ENCODE assay signal across 7 cellular contexts in genomic region chr1:146144465-146144864, GRCh38. TPM values are rescaled to one million over a fixed set of nuclear protein-coding genes. Genes with fewer than 3 reads are reported as not detected.
DNase-seq lines count a peak whose midpoint lies in the region; ATAC-seq and TF ChIP-seq lines count a peak whose summit lies in the region.
"Not testable (repeated sequence)": the region's sequence is repeated elsewhere in the genome, so short reads cannot be mapped to it uniquely, and the experiment has no call there.

NBPF10 (minus strand) TSS chr1:146144804; CDS start chr1:146144769, 35 bp downstream.

- ATAC-seq in CD8-positive, alpha-beta T cell; right cardiac atrium: not testable (repeated sequence)

- intact Hi-C loops in CD8-positive, alpha-beta T cell (cut with DNase I, micrococcal nuclease); activated CD4-positive, alpha-beta memory T cell treated with anti-CD3 and anti-CD28 coated beads for 36 hours (cut with micrococcal nuclease); right cardiac atrium (cut with DNase I): not testable (repeated sequence)

- DNase-seq in CD8-positive, alpha-beta T cell, result peak in 1 of 7 experiments; percentile 0
- DNase-seq in HFFc6 (peak; percentile 26), right cardiac atrium (peak in 2 of 3 donors; percentile 10 to 22)
- peak; percentile 27 for DNase-seq in activated CD4-positive, alpha-beta memory T cell treated with anti-CD3 and anti-CD28 coated beads for 36 hours
- peak; percentile 19 for DNase-seq in activated naive CD4-positive, alpha-beta T cell treated with anti-CD3 and anti-CD28 coated beads, Interleukin-2, amount 10 ng/mL, durations not matched to agents 7 days and 5 days
- DNase-seq in neural crest cell (ENCODE audit: low read depth, low spot score); smooth muscle cell (lab: John Stamatoyannopoulos, UW; ENCODE audit: unreplicated experiment): not testable (repeated sequence)

- not testable (repeated sequence) for H3K36me3 Mint-ChIP-seq in CD8-positive, alpha-beta T cell; HFFc6 (ENCODE audit: low read depth); activated CD4-positive, alpha-beta memory T cell treated with anti-CD3 and anti-CD28 coated beads for 36 hours; activated naive CD4-positive, alpha-beta T cell treated with anti-CD3 and anti-CD28 coated beads, Interleukin-2, amount 10 ng/mL, durations not matched to agents 7 days and 5 days; neural crest cell (ENCODE audit: low read depth)

- H3K27ac Mint-ChIP-seq in CD8-positive, alpha-beta T cell; HFFc6; activated CD4-positive, alpha-beta memory T cell treated with anti-CD3 and anti-CD28 coated beads for 36 hours; activated naive CD4-positive, alpha-beta T cell treated with anti-CD3 and anti-CD28 coated beads, Interleukin-2, amount 10 ng/mL, durations not matched to agents 7 days and 5 days; neural crest cell (ENCODE audit: unreplicated experiment): not testable (repeated sequence)

- H4K20me1 ChIP-seq in smooth muscle cell (ENCODE audit: low read depth), result not testable (repeated sequence)

- H3K9me3 Mint-ChIP-seq in CD8-positive, alpha-beta T cell; HFFc6; activated CD4-positive, alpha-beta memory T cell treated with anti-CD3 and anti-CD28 coated beads for 36 hours; activated naive CD4-positive, alpha-beta T cell treated with anti-CD3 and anti-CD28 coated beads, Interleukin-2, amount 10 ng/mL, durations not matched to agents 7 days and 5 days; neural crest cell: not testable (repeated sequence)

- H3K4me2 ChIP-seq in smooth muscle cell, result not testable (repeated sequence)

- H3K36me3 ChIP-seq in CD8-positive, alpha-beta T cell (ENCODE audit: insufficient read depth, low read length); smooth muscle cell (ENCODE audit: low read depth): not testable (repeated sequence)

- CTCF ChIA-PET in CD8-positive, alpha-beta T cell (lab: Charles Lee); activated CD4-positive, alpha-beta memory T cell treated with anti-CD3 and anti-CD28 coated beads for 36 hours (lab: Charles Lee); activated naive CD4-positive, alpha-beta T cell treated with anti-CD3 and anti-CD28 coated beads, Interleukin-2, amount 10 ng/mL, durations not matched to agents 7 days and 5 days (lab: Charles Lee): not testable (repeated sequence)

- H2AFZ ChIP-seq in smooth muscle cell (ENCODE audit: low read depth), result not testable (repeated sequence)

- H3K4me1 Mint-ChIP-seq in CD8-positive, alpha-beta T cell (ENCODE audit: low read depth); HFFc6 (ENCODE audit: low read depth); activated CD4-positive, alpha-beta memory T cell treated with anti-CD3 and anti-CD28 coated beads for 36 hours (ENCODE audit: low read depth); activated naive CD4-positive, alpha-beta T cell treated with anti-CD3 and anti-CD28 coated beads, Interleukin-2, amount 10 ng/mL, durations not matched to agents 7 days and 5 days; neural crest cell: not testable (repeated sequence)

- H3K27me3 Mint-ChIP-seq in CD8-positive, alpha-beta T cell (ENCODE audit: low read depth); HFFc6 (ENCODE audit: insufficient read depth); activated CD4-positive, alpha-beta memory T cell treated with anti-CD3 and anti-CD28 coated beads for 36 hours; activated naive CD4-positive, alpha-beta T cell treated with anti-CD3 and anti-CD28 coated beads, Interleukin-2, amount 10 ng/mL, durations not matched to agents 7 days and 5 days; neural crest cell (ENCODE audit: low read depth): not testable (repeated sequence)

- H3K27ac ChIP-seq in CD8-positive, alpha-beta T cell (ENCODE audit: low read depth, low read length); right cardiac atrium (ENCODE audit: low read length); smooth muscle cell (ENCODE audit: low read depth): not testable (repeated sequence)

- H3K4me3 ChIP-seq in CD8-positive, alpha-beta T cell (ENCODE audit: low read depth, low read length); right cardiac atrium (ENCODE audit: low read length); smooth muscle cell: not testable (repeated sequence)

- peak; percentile 35 for TF ChIP-seq CTCF in CD8-positive, alpha-beta T cell (IDR thresholded peaks at IDR 0.05)
- TF ChIP-seq CTCF in HFFc6 (IDR thresholded peaks at IDR 0.05) (peak; percentile 63), neural crest cell (conservative IDR thresholded peaks at IDR 0.05) (peak; percentile 34), smooth muscle cell (IDR thresholded peaks at IDR 0.05; ENCODE audit: borderline replicate concordance, insufficient read depth, poor library complexity, severe bottlenecking) (peak; percentile 30)

- H3K79me2 ChIP-seq in smooth muscle cell (ENCODE audit: low read depth), result not testable (repeated sequence)

- POLR2A ChIA-PET in CD8-positive, alpha-beta T cell (lab: Charles Lee); activated CD4-positive, alpha-beta memory T cell treated with anti-CD3 and anti-CD28 coated beads for 36 hours (lab: Charles Lee): not testable (repeated sequence)

- H3F3A ChIP-seq in smooth muscle cell (ENCODE audit: low read depth), result not testable (repeated sequence)

- not testable (repeated sequence) for H3K9ac ChIP-seq in smooth muscle cell (ENCODE audit: low read depth)

- no CpG with 5 or more reads among the region's 7 CpGs for WGBS in right cardiac atrium
- no CpG with 5 or more reads among the region's 7 CpGs for WGBS in smooth muscle cell (ENCODE audit: low lambda C conversion rate)

- not testable (repeated sequence) for H3K4me1 ChIP-seq in CD8-positive, alpha-beta T cell (ENCODE audit: insufficient read depth, low read length); right cardiac atrium (ENCODE audit: control insufficient read depth, insufficient read depth, low read length); smooth muscle cell (ENCODE audit: low read depth)

- H3K27me3 ChIP-seq in CD8-positive, alpha-beta T cell (ENCODE audit: insufficient read depth, low read length); right cardiac atrium (ENCODE audit: control insufficient read depth, insufficient read depth); smooth muscle cell (ENCODE audit: low read depth): not testable (repeated sequence)

- not testable (repeated sequence) for H3K4me3 Mint-ChIP-seq in CD8-positive, alpha-beta T cell; HFFc6; activated CD4-positive, alpha-beta memory T cell treated with anti-CD3 and anti-CD28 coated beads for 36 hours; activated naive CD4-positive, alpha-beta T cell treated with anti-CD3 and anti-CD28 coated beads, Interleukin-2, amount 10 ng/mL, durations not matched to agents 7 days and 5 days; neural crest cell

- H3K9me3 ChIP-seq in CD8-positive, alpha-beta T cell (ENCODE audit: low read length); right cardiac atrium (ENCODE audit: control insufficient read depth, low read length); smooth muscle cell (replicated peaks; ENCODE audit: low read depth): not testable (repeated sequence)

RNA-seq across cellular contexts. Expression of gene NBPF10, which starts in this region (rescaled TPM):
- total RNA-seq in CD8-positive, alpha-beta T cell, result 1 to 10 TPM; 1.8 to 1.9 TPM
- 1 to 10 TPM; 2.1 to 2.9 (median 2.5) TPM for total RNA-seq in HFFc6 (2021; fragmentation: NEBNext Ultra II Directional; extraction: Animal tissue kit (Norgen Biotek cat#: 25700))
- 1 to 10 TPM; 1.5 to 1.7 TPM for total RNA-seq in activated CD4-positive, alpha-beta memory T cell treated with anti-CD3 and anti-CD28 coated beads for 36 hours
- total RNA-seq in right cardiac atrium, result 1 to 10 TPM in 3 of 4 donors, under 1 TPM in 1; 0.99 to 1.3 (median 1.3) TPM
- 0.48 TPM for polyA plus RNA-seq in right cardiac atrium
- 2.1 and 2.2 TPM in 2 replicates for total RNA-seq in neural crest cell
- total RNA-seq in smooth muscle cell, result 1.4 and 1.7 TPM in 2 replicates
- 1.0 and 1.5 TPM in 2 replicates for polyA plus RNA-seq in smooth muscle cell
